Comparison of ENCODE assay signal across 8 cellular contexts in the genomic region with DNA sequence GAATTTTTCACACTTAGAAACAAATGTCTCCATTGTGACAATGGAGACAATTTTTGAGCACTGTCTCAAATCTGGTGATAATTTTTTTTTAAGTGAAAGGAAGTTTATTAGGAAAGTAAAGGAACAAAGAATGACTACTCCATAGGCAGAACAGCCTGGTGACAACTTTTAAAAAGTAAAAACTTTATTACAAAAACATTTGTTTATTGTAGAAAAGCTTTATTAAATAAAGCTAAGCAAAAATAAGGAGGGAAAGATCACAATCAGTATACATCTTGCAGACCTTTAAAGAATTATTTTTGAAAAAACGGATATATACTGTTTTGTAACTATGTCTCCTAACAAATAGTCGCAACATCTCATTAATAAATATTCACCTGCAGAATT. TPM values are rescaled to one million over a fixed set of nuclear protein-coding genes. Genes with fewer than 3 reads are reported as not detected.
DNase-seq lines count a peak whose midpoint lies in the region; TF ChIP-seq lines count a peak whose summit lies in the region.

No MANE protein-coding gene starts in this region.

- peak overlapping the region; percentile 73 to 84 (median 80); a peak in 21 of 22 replicates for H3K9ac ChIP-seq in BLaER1 treated with 17β-estradiol and CSF1 and Interleukin-3, amounts not matched to agents 10 nM and 100 nM
- no peak overlapping the region for H3K9ac ChIP-seq in neural progenitor cell

- peaks cover 31 to 76% (median 57%) of the 10 kb centered on the region in 10 experiments for H3K4me1 ChIP-seq in BLaER1 treated with 17β-estradiol and CSF1 and Interleukin-3, amounts not matched to agents 10 nM and 100 nM
- H3K4me1 ChIP-seq in effector memory CD4-positive, alpha-beta T cell (ENCODE audit: control insufficient read depth, insufficient read depth, low read length, poor library complexity, severe bottlenecking), result peaks cover 7% of the 10 kb centered on the region
- H3K4me1 ChIP-seq in neural progenitor cell, result no peaks in the 10 kb centered on the region

- no peaks in the 10 kb centered on the region for H3K79me2 ChIP-seq in neural progenitor cell (ENCODE audit: low read depth)

- no peak overlapping the region for H2AFZ ChIP-seq in neural progenitor cell (replicated peaks)

- DNase-seq in MG63, result no peak
- no peak for DNase-seq in effector memory CD4-positive, alpha-beta T cell
- DNase-seq in neural progenitor cell (ENCODE audit: low spot score), result no peak
- no peak for DNase-seq in stimulated activated naive CD4-positive, alpha-beta T cell treated with Interleukin-2 at 50 U/mL for 16 hours (lab: John Stamatoyannopoulos, UW)
- DNase-seq in KG1 (lab: John Stamatoyannopoulos, UW), result no peak
- no peak for DNase-seq in amygdala (lab: John Stamatoyannopoulos, UW)
- DNase-seq in iPS-NIHi11 (ENCODE audit: low spot score), result no peak

- H3K4me1 Mint-ChIP-seq in neural progenitor cell, result peaks cover 29% of the 10 kb centered on the region

- H3K9me3 Mint-ChIP-seq in neural progenitor cell, result peaks cover 2% of the 10 kb centered on the region

- peak overlapping the region; percentile 93 for H3K4me3 Mint-ChIP-seq in neural progenitor cell

- H3K4me3 ChIP-seq in BLaER1 treated with 17β-estradiol and CSF1 and Interleukin-3, amounts not matched to agents 10 nM and 100 nM, result peak overlapping the region; percentile 64 to 79 (median 72)
- peak overlapping the region; percentile 74 for H3K4me3 ChIP-seq in MG63
- peak overlapping the region; percentile 68 for H3K4me3 ChIP-seq in effector memory CD4-positive, alpha-beta T cell (ENCODE audit: insufficient read depth, low read depth, low read length, poor library complexity, severe bottlenecking)
- peak overlapping the region; percentile 45 for H3K4me3 ChIP-seq in neural progenitor cell

- H3K27ac Mint-ChIP-seq in neural progenitor cell, result no peak overlapping the region

- H3K36me3 ChIP-seq in BLaER1 treated with 17β-estradiol and CSF1 and Interleukin-3, amounts not matched to agents 10 nM and 100 nM, result peaks cover 3 to 30% (median 6%) of the 10 kb centered on the region in 11 experiments; a peak in 19 of 22 replicates
- H3K36me3 ChIP-seq in MG63 (no peaks in the 10 kb centered on the region), neural progenitor cell (no peaks in the 10 kb centered on the region)
- peaks cover 4% of the 10 kb centered on the region for H3K36me3 ChIP-seq in effector memory CD4-positive, alpha-beta T cell (ENCODE audit: control insufficient read depth, insufficient read depth, low read length)

- H3K27me3 Mint-ChIP-seq in neural progenitor cell (ENCODE audit: insufficient read depth, low read depth), result no peaks in the 10 kb centered on the region

- no peaks in the 10 kb centered on the region for H3K27me3 ChIP-seq in BLaER1 treated with 17β-estradiol and CSF1 and Interleukin-3, amounts not matched to agents 10 nM and 100 nM
- H3K27me3 ChIP-seq in MG63 (no peaks in the 10 kb centered on the region), neural progenitor cell (peaks cover 4% of the 10 kb centered on the region)
- no peaks in the 10 kb centered on the region for H3K27me3 ChIP-seq in effector memory CD4-positive, alpha-beta T cell (replicated peaks; ENCODE audit: control insufficient read depth, insufficient read depth, low read length, poor library complexity, severe bottlenecking)

- no peaks in the 10 kb centered on the region for H3K36me3 Mint-ChIP-seq in neural progenitor cell

- H3K27ac ChIP-seq in BLaER1 treated with 17β-estradiol and CSF1 and Interleukin-3, amounts not matched to agents 10 nM and 100 nM, result peak overlapping the region; percentile 63 to 87 (median 78)
- peak overlapping the region; percentile 90 for H3K27ac ChIP-seq in effector memory CD4-positive, alpha-beta T cell (ENCODE audit: insufficient read depth, low read length, poor library complexity, severe bottlenecking)
- H3K27ac ChIP-seq in neural progenitor cell, result no peak overlapping the region

- H3F3A ChIP-seq in neural progenitor cell (ENCODE audit: low read depth), result no peaks in the 10 kb centered on the region

- H3K9me3 ChIP-seq in BLaER1 treated with 17β-estradiol and CSF1 and Interleukin-3, amounts not matched to agents 10 nM and 100 nM (replicated peaks in 1 of 11), result no peaks in the 10 kb centered on the region
- H3K9me3 ChIP-seq in MG63, result no peaks in the 10 kb centered on the region
- H3K9me3 ChIP-seq in effector memory CD4-positive, alpha-beta T cell (ENCODE audit: control insufficient read depth, low read length), result no peaks in the 10 kb centered on the region
- H3K9me3 ChIP-seq in neural progenitor cell (ENCODE audit: low read depth), result no peaks in the 10 kb centered on the region

- H4K20me1 ChIP-seq in BLaER1 treated with 17β-estradiol and CSF1 and Interleukin-3, amounts not matched to agents 10 nM and 100 nM, result no peaks in the 10 kb centered on the region
- H4K20me1 ChIP-seq in neural progenitor cell (ENCODE audit: low read depth), result no peaks in the 10 kb centered on the region

- peak overlapping the region; percentile 70 to 93 (median 84) for H3K4me2 ChIP-seq in BLaER1 treated with 17β-estradiol and CSF1 and Interleukin-3, amounts not matched to agents 10 nM and 100 nM
- peak overlapping the region; percentile 74 for H3K4me2 ChIP-seq in neural progenitor cell

- no peak for TF ChIP-seq CTCF in neural progenitor cell (IDR thresholded peaks at IDR 0.05)

RNA-seq across cellular contexts. Expression of a gene that starts 0.7 kb away (rescaled TPM):
- 20.2 and 23.2 TPM in 2 replicates for total RNA-seq in MG63 (2014; rRNA removed; shearing (Covaris generic); ENCODE audit: low replicate concordance)
- 1.6 and 2.1 TPM in 2 replicates for total RNA-seq in neural progenitor cell (ENCODE audit: low replicate concordance)

RNA-seq across cellular contexts. Expression of a gene that starts 6.0 kb away (rescaled TPM):
- total RNA-seq in MG63 (2014; rRNA removed; shearing (Covaris generic); ENCODE audit: low replicate concordance), result 27.4 and 32.0 TPM in 2 replicates
- 37.7 and 45.0 TPM in 2 replicates for total RNA-seq in neural progenitor cell (ENCODE audit: low replicate concordance)
